ENCODE assay signal across 1 cellular context in the genomic region with DNA sequence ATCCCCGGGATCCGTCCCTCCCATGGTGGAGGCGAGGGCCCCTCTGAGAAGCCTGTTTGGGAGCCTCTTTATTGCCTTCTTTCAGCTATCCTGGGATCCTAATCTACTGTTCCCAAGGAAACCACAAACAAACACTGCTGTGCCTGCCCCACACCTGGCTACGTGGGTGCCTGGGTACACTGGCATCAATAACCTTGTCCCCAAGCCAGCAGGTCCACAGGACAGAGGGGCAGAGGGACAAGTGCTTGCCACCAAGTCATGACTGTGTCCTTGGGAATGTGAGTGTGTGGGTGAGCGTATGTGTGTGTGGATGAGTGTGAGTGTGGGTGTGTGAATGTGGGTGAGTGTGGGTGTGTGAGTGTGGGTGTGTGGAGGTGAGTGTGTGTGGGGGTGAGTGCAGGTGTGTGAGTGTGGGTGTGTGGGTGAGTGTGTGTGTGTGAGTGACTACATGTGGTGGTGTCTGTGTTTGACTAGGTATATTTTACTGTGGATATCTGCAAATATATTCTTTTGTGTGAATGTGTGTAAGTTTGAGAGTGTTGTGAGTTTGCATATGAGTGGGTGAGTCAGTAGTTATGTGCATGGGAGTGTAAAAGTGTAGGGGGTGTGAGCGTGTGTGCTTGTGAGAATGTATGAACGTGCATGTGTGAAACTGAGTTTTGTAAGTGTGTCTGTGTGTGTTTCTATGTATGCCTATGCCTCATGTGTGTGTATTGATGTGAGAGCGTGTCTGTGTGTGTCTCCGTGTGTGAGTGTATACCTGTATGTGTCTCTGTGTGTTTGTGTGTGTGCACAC.
TF ChIP-seq lines count a peak whose summit lies in the region.

No MANE protein-coding gene starts in this region.

TF ChIP-seq in liver, 16 proteins besides CTCF, POLR2A, EP300 and RAD21 (continued from another document):
- TF ChIP-seq, protein P1, sequence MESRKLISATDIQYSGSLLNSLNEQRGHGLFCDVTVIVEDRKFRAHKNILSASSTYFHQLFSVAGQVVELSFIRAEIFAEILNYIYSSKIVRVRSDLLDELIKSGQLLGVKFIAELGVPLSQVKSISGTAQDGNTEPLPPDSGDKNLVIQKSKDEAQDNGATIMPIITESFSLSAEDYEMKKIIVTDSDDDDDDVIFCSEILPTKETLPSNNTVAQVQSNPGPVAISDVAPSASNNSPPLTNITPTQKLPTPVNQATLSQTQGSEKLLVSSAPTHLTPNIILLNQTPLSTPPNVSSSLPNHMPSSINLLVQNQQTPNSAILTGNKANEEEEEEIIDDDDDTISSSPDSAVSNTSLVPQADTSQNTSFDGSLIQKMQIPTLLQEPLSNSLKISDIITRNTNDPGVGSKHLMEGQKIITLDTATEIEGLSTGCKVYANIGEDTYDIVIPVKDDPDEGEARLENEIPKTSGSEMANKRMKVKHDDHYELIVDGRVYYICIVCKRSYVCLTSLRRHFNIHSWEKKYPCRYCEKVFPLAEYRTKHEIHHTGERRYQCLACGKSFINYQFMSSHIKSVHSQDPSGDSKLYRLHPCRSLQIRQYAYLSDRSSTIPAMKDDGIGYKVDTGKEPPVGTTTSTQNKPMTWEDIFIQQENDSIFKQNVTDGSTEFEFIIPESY (IDR thresholded peaks at IDR 0.05): peak; percentile 22
- TF ChIP-seq SP1 (IDR thresholded peaks at IDR 0.05) (peak; percentile 87), HNF4A (conservative IDR thresholded peaks at IDR 0.05) (peak; percentile 99), JUND (IDR thresholded peaks at IDR 0.05) (peak; percentile 88 to 92), FOXA1 (IDR thresholded peaks at IDR 0.05) (peak; percentile 90), RXRA (IDR thresholded peaks at IDR 0.05) (peak; percentile 96 to 97)
- TF ChIP-seq, protein P2, sequence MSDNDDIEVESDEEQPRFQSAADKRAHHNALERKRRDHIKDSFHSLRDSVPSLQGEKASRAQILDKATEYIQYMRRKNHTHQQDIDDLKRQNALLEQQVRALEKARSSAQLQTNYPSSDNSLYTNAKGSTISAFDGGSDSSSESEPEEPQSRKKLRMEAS (IDR thresholded peaks at IDR 0.05): peak; percentile 36
